ENCODE assay signal across 1 cellular context in the genomic region with DNA sequence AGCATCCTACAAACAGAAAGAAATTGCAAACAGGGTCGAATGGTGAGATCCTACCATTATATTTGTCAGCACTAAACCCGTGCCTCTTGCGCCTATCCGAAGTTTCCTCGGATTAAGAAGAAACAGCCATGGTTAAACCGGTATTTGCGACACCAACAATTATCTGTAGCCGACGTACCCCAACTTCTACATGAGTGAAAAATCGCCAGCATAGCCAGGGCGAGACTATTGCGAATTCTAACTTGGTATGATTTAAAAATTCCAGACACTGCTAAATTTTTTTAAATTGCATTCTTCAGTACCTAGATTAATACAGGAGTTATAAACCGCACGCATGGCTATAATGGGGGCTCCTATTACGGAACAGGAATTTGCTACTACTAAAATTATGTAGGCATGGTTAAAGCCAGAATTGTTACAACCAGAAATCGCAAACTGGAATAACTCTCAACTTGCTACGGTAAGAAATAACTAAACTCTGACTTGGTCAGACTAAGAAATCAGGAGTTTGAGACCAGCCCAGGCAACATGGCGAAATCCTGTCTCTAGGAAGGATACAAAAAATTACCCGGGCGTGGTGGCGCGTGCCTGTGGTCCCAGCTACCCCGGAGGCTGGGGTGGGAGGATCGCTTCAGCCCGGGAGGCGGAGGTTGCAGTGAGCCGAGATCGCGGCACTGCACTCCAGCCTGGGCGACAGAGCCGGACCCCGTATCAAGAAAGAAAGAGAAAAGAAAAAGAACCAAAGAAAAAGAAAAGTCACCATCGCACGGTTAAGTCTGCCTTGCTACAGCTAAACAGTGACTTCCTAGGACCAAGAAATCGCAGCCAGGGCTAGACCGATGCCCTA.
TF ChIP-seq lines count a peak whose summit lies in the region.

No MANE protein-coding gene starts in this region.

TF ChIP-seq in K562, 482 proteins besides CTCF, POLR2A, EP300 and RAD21 (continued from another document and continues in another):
- TF ChIP-seq, protein P1, sequence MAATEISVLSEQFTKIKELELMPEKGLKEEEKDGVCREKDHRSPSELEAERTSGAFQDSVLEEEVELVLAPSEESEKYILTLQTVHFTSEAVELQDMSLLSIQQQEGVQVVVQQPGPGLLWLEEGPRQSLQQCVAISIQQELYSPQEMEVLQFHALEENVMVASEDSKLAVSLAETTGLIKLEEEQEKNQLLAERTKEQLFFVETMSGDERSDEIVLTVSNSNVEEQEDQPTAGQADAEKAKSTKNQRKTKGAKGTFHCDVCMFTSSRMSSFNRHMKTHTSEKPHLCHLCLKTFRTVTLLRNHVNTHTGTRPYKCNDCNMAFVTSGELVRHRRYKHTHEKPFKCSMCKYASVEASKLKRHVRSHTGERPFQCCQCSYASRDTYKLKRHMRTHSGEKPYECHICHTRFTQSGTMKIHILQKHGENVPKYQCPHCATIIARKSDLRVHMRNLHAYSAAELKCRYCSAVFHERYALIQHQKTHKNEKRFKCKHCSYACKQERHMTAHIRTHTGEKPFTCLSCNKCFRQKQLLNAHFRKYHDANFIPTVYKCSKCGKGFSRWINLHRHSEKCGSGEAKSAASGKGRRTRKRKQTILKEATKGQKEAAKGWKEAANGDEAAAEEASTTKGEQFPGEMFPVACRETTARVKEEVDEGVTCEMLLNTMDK (IDR thresholded peaks at IDR 0.05; ENCODE audit: borderline replicate concordance, insufficient read depth, low read depth, low read length, poor library complexity, severe bottlenecking) = no peak
- TF ChIP-seq, protein P2, sequence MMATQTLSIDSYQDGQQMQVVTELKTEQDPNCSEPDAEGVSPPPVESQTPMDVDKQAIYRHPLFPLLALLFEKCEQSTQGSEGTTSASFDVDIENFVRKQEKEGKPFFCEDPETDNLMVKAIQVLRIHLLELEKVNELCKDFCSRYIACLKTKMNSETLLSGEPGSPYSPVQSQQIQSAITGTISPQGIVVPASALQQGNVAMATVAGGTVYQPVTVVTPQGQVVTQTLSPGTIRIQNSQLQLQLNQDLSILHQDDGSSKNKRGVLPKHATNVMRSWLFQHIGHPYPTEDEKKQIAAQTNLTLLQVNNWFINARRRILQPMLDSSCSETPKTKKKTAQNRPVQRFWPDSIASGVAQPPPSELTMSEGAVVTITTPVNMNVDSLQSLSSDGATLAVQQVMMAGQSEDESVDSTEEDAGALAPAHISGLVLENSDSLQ (IDR thresholded peaks at IDR 0.05) = no peak
- TF ChIP-seq ZNF133 (CRISPR knock-in tag; IDR thresholded peaks at IDR 0.05) (no peak), RFX7 (CRISPR knock-in tag; IDR thresholded peaks at IDR 0.05) (no peak), ARNT (IDR thresholded peaks at IDR 0.05) (peak; percentile 7 to 70; a peak in 1 of 4 replicates), ZFPM2 (CRISPR knock-in tag; IDR thresholded peaks at IDR 0.05) (no peak), NFRKB (IDR thresholded peaks at IDR 0.05; ENCODE audit: low read depth) (peak; percentile 8; the same call in 1 of the 2 replicates), RBM22 (IDR thresholded peaks at IDR 0.05; ENCODE audit: low read depth, low read length, poor library complexity, severe bottlenecking) (no peak), CCAR2 (IDR thresholded peaks at IDR 0.05; ENCODE audit: low read depth, low read length) (no peak), SMAD3 (CRISPR knock-in tag; conservative IDR thresholded peaks at IDR 0.05) (no peak), ZNF584 (CRISPR knock-in tag; IDR thresholded peaks at IDR 0.05; ENCODE audit: low read depth) (no peak), KLF6 (CRISPR knock-in tag; IDR thresholded peaks at IDR 0.05; ENCODE audit: borderline replicate concordance) (peak; percentile 36; the same call in 1 of the 2 replicates), ZNF699 (CRISPR knock-in tag; IDR thresholded peaks at IDR 0.05; ENCODE audit: insufficient replicate concordance) (no peak), SOX6 (IDR thresholded peaks at IDR 0.05) (no peak), ZFP1 (CRISPR knock-in tag; IDR thresholded peaks at IDR 0.05) (no peak), SPI1 (IDR thresholded peaks at IDR 0.05; ENCODE audit: borderline replicate concordance, low read depth, low read length) (no peak), POLR2AphosphoS5 (IDR thresholded peaks at IDR 0.05; ENCODE audit: control insufficient read depth, insufficient read depth, low read depth, low read length) (no peak), SIN3A (IDR thresholded peaks at IDR 0.05; ENCODE audit: borderline replicate concordance in 2 of 2, control insufficient read depth in 1 of 2, low read depth in 2 of 2, low read length in 2 of 2) (0 out of 4 replicates have a peak, but pooled peaks of 1 of the 2 experiments have one; percentile 9), SMARCB1 (IDR thresholded peaks at IDR 0.05; ENCODE audit: insufficient read length, low read depth) (no peak), NFIX (CRISPR knock-in tag; IDR thresholded peaks at IDR 0.05; ENCODE audit: low read depth) (no peak), TARDBP (IDR thresholded peaks at IDR 0.05) (no peak), U2AF1 (optimal IDR thresholded peaks at IDR 0.05; ENCODE audit: low read depth, low read length) (no peak), JUN (IDR thresholded peaks at IDR 0.05; ENCODE audit: borderline replicate concordance, low read depth, low read length) (no peak), JUN (CRISPR knock-in tag; IDR thresholded peaks at IDR 0.05; ENCODE audit: borderline replicate concordance) (no peak), PURB (CRISPR knock-in tag; IDR thresholded peaks at IDR 0.05; ENCODE audit: low read depth) (no peak), NCOA4 (IDR thresholded peaks at IDR 0.05; ENCODE audit: partially characterized antibody) (no peak), NELFE (IDR thresholded peaks at IDR 0.05; ENCODE audit: insufficient read depth, insufficient read length) (no peak), SRSF7 (optimal IDR thresholded peaks at IDR 0.05; ENCODE audit: low read depth, low read length) (no peak), SP2 (IDR thresholded peaks at IDR 0.05; ENCODE audit: extremely low read depth, low read depth, low read length, poor library complexity, severe bottlenecking) (no peak), TEAD4 (IDR thresholded peaks at IDR 0.05; ENCODE audit: low read length) (no peak; the same call in 1 of the 2 replicates), TEAD4 (CRISPR knock-in tag; IDR thresholded peaks at IDR 0.05; ENCODE audit: borderline replicate concordance) (no peak), FIP1L1 (IDR thresholded peaks at IDR 0.05; ENCODE audit: low read depth, low read length, poor library complexity, severe bottlenecking) (no peak), LCOR (CRISPR knock-in tag; IDR thresholded peaks at IDR 0.05) (no peak; the same call in 1 of the 2 replicates), YBX1 (IDR thresholded peaks at IDR 0.05) (no peak), CHD2 (IDR thresholded peaks at IDR 0.05; ENCODE audit: low read depth, low read length) (no peak), CTBP1 (IDR thresholded peaks at IDR 0.05; ENCODE audit: borderline replicate concordance) (no peak), ZNF324 (CRISPR knock-in tag; IDR thresholded peaks at IDR 0.05) (no peak), SREBF1 (IDR thresholded peaks at IDR 0.05; ENCODE audit: borderline replicate concordance, low read depth, low read length) (no peak), XRCC5 (IDR thresholded peaks at IDR 0.05; ENCODE audit: low read depth, low read length) (no peak), PHTF2 (CRISPR knock-in tag; IDR thresholded peaks at IDR 0.05) (no peak), TCF7 (IDR thresholded peaks at IDR 0.05; ENCODE audit: borderline replicate concordance) (no peak), KLF13 (tag; IDR thresholded peaks at IDR 0.05; ENCODE audit: borderline replicate concordance, low read depth) (no peak), CCNT2 (IDR thresholded peaks at IDR 0.05; ENCODE audit: borderline replicate concordance, extremely low read depth, insufficient read length, low read depth, low read length) (no peak), ZNF57 (CRISPR knock-in tag; IDR thresholded peaks at IDR 0.05) (no peak)
- TF ChIP-seq, protein P3, sequence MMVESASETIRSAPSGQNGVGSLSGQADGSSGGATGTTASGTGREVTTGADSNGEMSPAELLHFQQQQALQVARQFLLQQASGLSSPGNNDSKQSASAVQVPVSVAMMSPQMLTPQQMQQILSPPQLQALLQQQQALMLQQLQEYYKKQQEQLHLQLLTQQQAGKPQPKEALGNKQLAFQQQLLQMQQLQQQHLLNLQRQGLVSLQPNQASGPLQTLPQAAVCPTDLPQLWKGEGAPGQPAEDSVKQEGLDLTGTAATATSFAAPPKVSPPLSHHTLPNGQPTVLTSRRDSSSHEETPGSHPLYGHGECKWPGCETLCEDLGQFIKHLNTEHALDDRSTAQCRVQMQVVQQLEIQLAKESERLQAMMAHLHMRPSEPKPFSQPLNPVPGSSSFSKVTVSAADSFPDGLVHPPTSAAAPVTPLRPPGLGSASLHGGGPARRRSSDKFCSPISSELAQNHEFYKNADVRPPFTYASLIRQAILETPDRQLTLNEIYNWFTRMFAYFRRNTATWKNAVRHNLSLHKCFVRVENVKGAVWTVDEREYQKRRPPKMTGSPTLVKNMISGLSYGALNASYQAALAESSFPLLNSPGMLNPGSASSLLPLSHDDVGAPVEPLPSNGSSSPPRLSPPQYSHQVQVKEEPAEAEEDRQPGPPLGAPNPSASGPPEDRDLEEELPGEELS (CRISPR knock-in tag; IDR thresholded peaks at IDR 0.05; ENCODE audit: borderline replicate concordance) = no peak
- TF ChIP-seq, protein P4, sequence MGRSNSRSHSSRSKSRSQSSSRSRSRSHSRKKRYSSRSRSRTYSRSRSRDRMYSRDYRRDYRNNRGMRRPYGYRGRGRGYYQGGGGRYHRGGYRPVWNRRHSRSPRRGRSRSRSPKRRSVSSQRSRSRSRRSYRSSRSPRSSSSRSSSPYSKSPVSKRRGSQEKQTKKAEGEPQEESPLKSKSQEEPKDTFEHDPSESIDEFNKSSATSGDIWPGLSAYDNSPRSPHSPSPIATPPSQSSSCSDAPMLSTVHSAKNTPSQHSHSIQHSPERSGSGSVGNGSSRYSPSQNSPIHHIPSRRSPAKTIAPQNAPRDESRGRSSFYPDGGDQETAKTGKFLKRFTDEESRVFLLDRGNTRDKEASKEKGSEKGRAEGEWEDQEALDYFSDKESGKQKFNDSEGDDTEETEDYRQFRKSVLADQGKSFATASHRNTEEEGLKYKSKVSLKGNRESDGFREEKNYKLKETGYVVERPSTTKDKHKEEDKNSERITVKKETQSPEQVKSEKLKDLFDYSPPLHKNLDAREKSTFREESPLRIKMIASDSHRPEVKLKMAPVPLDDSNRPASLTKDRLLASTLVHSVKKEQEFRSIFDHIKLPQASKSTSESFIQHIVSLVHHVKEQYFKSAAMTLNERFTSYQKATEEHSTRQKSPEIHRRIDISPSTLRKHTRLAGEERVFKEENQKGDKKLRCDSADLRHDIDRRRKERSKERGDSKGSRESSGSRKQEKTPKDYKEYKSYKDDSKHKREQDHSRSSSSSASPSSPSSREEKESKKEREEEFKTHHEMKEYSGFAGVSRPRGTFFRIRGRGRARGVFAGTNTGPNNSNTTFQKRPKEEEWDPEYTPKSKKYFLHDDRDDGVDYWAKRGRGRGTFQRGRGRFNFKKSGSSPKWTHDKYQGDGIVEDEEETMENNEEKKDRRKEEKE (IDR thresholded peaks at IDR 0.05; ENCODE audit: borderline replicate concordance in 1 of 2, control insufficient read depth in 1 of 2, low read depth in 2 of 2, low read length in 1 of 2) = no peak
- TF ChIP-seq, protein P5, sequence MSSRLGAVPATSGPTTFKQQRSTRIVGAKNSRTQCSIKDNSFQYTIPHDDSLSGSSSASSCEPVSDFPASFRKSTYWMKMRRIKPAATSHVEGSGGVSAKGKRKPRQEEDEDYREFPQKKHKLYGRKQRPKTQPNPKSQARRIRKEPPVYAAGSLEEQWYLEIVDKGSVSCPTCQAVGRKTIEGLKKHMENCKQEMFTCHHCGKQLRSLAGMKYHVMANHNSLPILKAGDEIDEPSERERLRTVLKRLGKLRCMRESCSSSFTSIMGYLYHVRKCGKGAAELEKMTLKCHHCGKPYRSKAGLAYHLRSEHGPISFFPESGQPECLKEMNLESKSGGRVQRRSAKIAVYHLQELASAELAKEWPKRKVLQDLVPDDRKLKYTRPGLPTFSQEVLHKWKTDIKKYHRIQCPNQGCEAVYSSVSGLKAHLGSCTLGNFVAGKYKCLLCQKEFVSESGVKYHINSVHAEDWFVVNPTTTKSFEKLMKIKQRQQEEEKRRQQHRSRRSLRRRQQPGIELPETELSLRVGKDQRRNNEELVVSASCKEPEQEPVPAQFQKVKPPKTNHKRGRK (tag; IDR thresholded peaks at IDR 0.05) = no peak; the same call in 1 of the 2 replicates
- TF ChIP-seq, protein P6, sequence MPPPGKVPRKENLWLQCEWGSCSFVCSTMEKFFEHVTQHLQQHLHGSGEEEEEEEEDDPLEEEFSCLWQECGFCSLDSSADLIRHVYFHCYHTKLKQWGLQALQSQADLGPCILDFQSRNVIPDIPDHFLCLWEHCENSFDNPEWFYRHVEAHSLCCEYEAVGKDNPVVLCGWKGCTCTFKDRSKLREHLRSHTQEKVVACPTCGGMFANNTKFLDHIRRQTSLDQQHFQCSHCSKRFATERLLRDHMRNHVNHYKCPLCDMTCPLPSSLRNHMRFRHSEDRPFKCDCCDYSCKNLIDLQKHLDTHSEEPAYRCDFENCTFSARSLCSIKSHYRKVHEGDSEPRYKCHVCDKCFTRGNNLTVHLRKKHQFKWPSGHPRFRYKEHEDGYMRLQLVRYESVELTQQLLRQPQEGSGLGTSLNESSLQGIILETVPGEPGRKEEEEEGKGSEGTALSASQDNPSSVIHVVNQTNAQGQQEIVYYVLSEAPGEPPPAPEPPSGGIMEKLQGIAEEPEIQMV (tag; conservative IDR thresholded peaks at IDR 0.05; ENCODE audit: low read depth) = no peak
- TF ChIP-seq, protein P7, sequence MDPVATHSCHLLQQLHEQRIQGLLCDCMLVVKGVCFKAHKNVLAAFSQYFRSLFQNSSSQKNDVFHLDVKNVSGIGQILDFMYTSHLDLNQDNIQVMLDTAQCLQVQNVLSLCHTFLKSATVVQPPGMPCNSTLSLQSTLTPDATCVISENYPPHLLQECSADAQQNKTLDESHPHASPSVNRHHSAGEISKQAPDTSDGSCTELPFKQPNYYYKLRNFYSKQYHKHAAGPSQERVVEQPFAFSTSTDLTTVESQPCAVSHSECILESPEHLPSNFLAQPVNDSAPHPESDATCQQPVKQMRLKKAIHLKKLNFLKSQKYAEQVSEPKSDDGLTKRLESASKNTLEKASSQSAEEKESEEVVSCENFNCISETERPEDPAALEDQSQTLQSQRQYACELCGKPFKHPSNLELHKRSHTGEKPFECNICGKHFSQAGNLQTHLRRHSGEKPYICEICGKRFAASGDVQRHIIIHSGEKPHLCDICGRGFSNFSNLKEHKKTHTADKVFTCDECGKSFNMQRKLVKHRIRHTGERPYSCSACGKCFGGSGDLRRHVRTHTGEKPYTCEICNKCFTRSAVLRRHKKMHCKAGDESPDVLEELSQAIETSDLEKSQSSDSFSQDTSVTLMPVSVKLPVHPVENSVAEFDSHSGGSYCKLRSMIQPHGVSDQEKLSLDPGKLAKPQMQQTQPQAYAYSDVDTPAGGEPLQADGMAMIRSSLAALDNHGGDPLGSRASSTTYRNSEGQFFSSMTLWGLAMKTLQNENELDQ (CRISPR knock-in tag; IDR thresholded peaks at IDR 0.05; ENCODE audit: borderline replicate concordance) = no peak
- TF ChIP-seq, protein P8, sequence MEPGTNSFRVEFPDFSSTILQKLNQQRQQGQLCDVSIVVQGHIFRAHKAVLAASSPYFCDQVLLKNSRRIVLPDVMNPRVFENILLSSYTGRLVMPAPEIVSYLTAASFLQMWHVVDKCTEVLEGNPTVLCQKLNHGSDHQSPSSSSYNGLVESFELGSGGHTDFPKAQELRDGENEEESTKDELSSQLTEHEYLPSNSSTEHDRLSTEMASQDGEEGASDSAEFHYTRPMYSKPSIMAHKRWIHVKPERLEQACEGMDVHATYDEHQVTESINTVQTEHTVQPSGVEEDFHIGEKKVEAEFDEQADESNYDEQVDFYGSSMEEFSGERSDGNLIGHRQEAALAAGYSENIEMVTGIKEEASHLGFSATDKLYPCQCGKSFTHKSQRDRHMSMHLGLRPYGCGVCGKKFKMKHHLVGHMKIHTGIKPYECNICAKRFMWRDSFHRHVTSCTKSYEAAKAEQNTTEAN (CRISPR knock-in tag; IDR thresholded peaks at IDR 0.05) = no peak
